Comparison of ENCODE assay signal across 22 cellular contexts in the genomic region with DNA sequence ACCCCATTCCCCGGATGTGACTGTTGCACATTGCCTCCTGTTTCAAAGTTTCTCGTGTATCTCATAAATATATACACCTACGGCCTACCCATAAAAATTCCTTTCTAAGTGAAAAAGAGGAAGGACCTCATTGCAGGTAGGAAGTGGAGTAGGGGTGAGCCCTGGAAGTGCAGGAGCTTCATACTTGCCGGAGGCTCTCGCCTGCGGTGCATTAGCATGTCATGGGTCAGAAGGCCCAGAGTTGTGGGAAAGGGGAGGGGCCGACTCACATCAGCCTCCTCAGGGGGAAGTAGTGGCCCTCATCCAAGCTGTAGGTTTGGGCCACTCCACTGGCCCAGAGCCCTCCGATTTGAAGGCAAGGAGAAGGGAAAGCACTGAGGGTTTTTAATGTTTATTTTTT.
"Had no signal": no experiment of that assay in that cellular context is flagged by ENCODE, and none has a peak within 500 bp of the region (broad histone marks: within the 10 kb centered on the region; RNA-seq: fewer than 3 reads in every experiment).

No MANE protein-coding gene starts in this region.

- H3K27me3 Mint-ChIP-seq: activated CD4-positive, alpha-beta T cell treated with anti-CD3 and anti-CD28 coated beads, Interleukin-2, amount 10 ng/mL, durations not matched to agents 7 days and 5 days had no signal

- H3K9me3 Mint-ChIP-seq: activated CD4-positive, alpha-beta memory T cell treated with anti-CD3 and anti-CD28 coated beads for 36 hours; activated CD4-positive, alpha-beta T cell treated with anti-CD3 and anti-CD28 coated beads, Interleukin-2, amount 10 ng/mL, durations not matched to agents 7 days and 5 days; activated naive CD4-positive, alpha-beta T cell treated with anti-CD3 and anti-CD28 coated beads, Interleukin-2, amount 10 ng/mL, durations not matched to agents 7 days and 5 days; activated naive CD8-positive, alpha-beta T cell treated with anti-CD3 and anti-CD28 coated beads for 36 hours; activated T-cell treated with anti-CD3 and anti-CD28 coated beads, Interleukin-2, amount 50 U/mL, for 72 hours; activated T-helper 2 cell treated with anti-CD3 and anti-CD28 coated beads, Interferon-gamma antibody, Interleukin-2, Interleukin-4, amounts not matched to agents 10 μg/mL and 5 μg/mL and 100 μg/mL, durations not matched to agents 14 hours and 24 hours and 36 hours; T-helper 1 cell treated with Interleukin-12 subunit alpha and Interleukin-12 subunit beta and Interleukin-4 antibody, amounts not matched to agents 30 μg/mL and 1 μg/mL, for 36 hours had no signal

- H3K36me3 Mint-ChIP-seq: activated CD4-positive, alpha-beta memory T cell treated with anti-CD3 and anti-CD28 coated beads for 36 hours; activated naive CD4-positive, alpha-beta T cell treated with anti-CD3 and anti-CD28 coated beads, Interleukin-2, amount 10 ng/mL, durations not matched to agents 7 days and 5 days; activated naive CD8-positive, alpha-beta T cell treated with anti-CD3 and anti-CD28 coated beads for 36 hours had no signal

- H3K4me3 Mint-ChIP-seq: activated CD4-positive, alpha-beta memory T cell treated with anti-CD3 and anti-CD28 coated beads for 36 hours; activated CD4-positive, alpha-beta T cell treated with anti-CD3 and anti-CD28 coated beads, Interleukin-2, amount 10 ng/mL, durations not matched to agents 7 days and 5 days; activated naive CD4-positive, alpha-beta T cell treated with anti-CD3 and anti-CD28 coated beads, Interleukin-2, amount 10 ng/mL, durations not matched to agents 7 days and 5 days; activated naive CD8-positive, alpha-beta T cell treated with anti-CD3 and anti-CD28 coated beads for 36 hours; activated T-cell treated with anti-CD3 and anti-CD28 coated beads, Interleukin-2, amount 50 U/mL, for 72 hours; T-helper 1 cell treated with Interleukin-12 subunit alpha and Interleukin-12 subunit beta and Interleukin-4 antibody, amounts not matched to agents 30 μg/mL and 1 μg/mL, for 36 hours had no signal

- H3K27ac Mint-ChIP-seq: activated CD4-positive, alpha-beta memory T cell treated with anti-CD3 and anti-CD28 coated beads for 36 hours; activated CD4-positive, alpha-beta T cell treated with anti-CD3 and anti-CD28 coated beads, Interleukin-2, amount 10 ng/mL, durations not matched to agents 7 days and 5 days; activated naive CD4-positive, alpha-beta T cell treated with anti-CD3 and anti-CD28 coated beads, Interleukin-2, amount 10 ng/mL, durations not matched to agents 7 days and 5 days; activated naive CD8-positive, alpha-beta T cell treated with anti-CD3 and anti-CD28 coated beads for 36 hours; activated T-cell treated with anti-CD3 and anti-CD28 coated beads, Interleukin-2, amount 50 U/mL, for 72 hours; activated T-helper 2 cell treated with anti-CD3 and anti-CD28 coated beads, Interferon-gamma antibody, Interleukin-2, Interleukin-4, amounts not matched to agents 10 μg/mL and 5 μg/mL and 100 μg/mL, durations not matched to agents 14 hours and 24 hours and 36 hours; T-helper 1 cell treated with Interleukin-12 subunit alpha and Interleukin-12 subunit beta and Interleukin-4 antibody, amounts not matched to agents 30 μg/mL and 1 μg/mL, for 36 hours had no signal

- H2AFZ ChIP-seq: PC-9 had no signal

- H3K4me3 ChIP-seq: cardiac muscle cell, PC-9 had no signal

- DNase-seq: activated CD4-positive, alpha-beta memory T cell treated with anti-CD3 and anti-CD28 coated beads for 36 hours; activated CD4-positive, alpha-beta T cell treated with anti-CD3 and anti-CD28 coated beads, Interleukin-2, amount 10 ng/mL, durations not matched to agents 7 days and 5 days; activated CD4-positive, CD25-positive, alpha-beta regulatory T cell; activated gamma-delta T cell treated with Interleukin-2 at 50 U/mL for 16 hours; activated naive CD4-positive, alpha-beta T cell treated with anti-CD3 and anti-CD28 coated beads, Interleukin-2, amount 10 ng/mL, durations not matched to agents 7 days and 5 days; activated naive CD8-positive, alpha-beta T cell treated with anti-CD3 and anti-CD28 coated beads for 36 hours; activated T-cell treated with anti-CD3 and anti-CD28 coated beads for 4 hours; activated T-cell treated with anti-CD3 and anti-CD28 coated beads, Interleukin-2, amount 50 U/mL, for 72 hours; brain microvascular endothelial cell; Karpas-422; NCI-H146; NCI-H187 treated with DMSO at 0.1 percent for 48 hours; NCI-H2081 treated with DMSO at 0.1 percent for 48 hours; NCI-H446; NCI-H524; PC-9; SHP77 treated with DMSO at 0.1 percent for 48 hours; T1000 had no signal

- ATAC-seq: activated T-cell treated with anti-CD3 and anti-CD28 coated beads, Interleukin-2, amount 50 U/mL, for 72 hours had no signal

- H3K27ac ChIP-seq: brain microvascular endothelial cell, cardiac muscle cell, PC-9 had no signal

- H3K27me3 ChIP-seq: brain microvascular endothelial cell, cardiac muscle cell had no signal

- FAIRE-seq: TTC549 had no signal

- H3K4me2 ChIP-seq: PC-9 had no signal

- H3K36me3 ChIP-seq: brain microvascular endothelial cell, cardiac muscle cell had no signal

- H3K4me1 Mint-ChIP-seq: activated CD4-positive, alpha-beta T cell treated with anti-CD3 and anti-CD28 coated beads, Interleukin-2, amount 10 ng/mL, durations not matched to agents 7 days and 5 days; activated naive CD4-positive, alpha-beta T cell treated with anti-CD3 and anti-CD28 coated beads, Interleukin-2, amount 10 ng/mL, durations not matched to agents 7 days and 5 days; activated naive CD8-positive, alpha-beta T cell treated with anti-CD3 and anti-CD28 coated beads for 36 hours had no signal
